Comparison of ENCODE assay signal across 17 cellular contexts in genomic region chr2:71675296-71675695, GRCh38.
DNase-seq lines count a peak whose midpoint lies in the region; FAIRE-seq and TF ChIP-seq lines count a peak whose summit lies in the region.
"Had no signal": no experiment of that assay in that cellular context is flagged by ENCODE, and none has a peak within 500 bp of the region (broad histone marks: within the 10 kb centered on the region; RNA-seq: fewer than 3 reads in every experiment).

No MANE protein-coding gene starts in this region.

- H3K4me3 Mint-ChIP-seq in chondrocyte (ENCODE audit: unreplicated experiment): no peak overlapping the region
- H3K4me3 Mint-ChIP-seq: neural progenitor cell had no signal

- 24 to 62% (median 33%) methylated on average over 9 of the region's 9 CpGs for WGBS in small intestine, 3 donors

- H3K4me3 ChIP-seq in HEK293 (ENCODE audit: low read depth, low read length) (no peak overlapping the region), epithelial cell of esophagus (ENCODE audit: low read length) (no peak overlapping the region), small intestine (ENCODE audit: low read depth in 1 of 2, low read length in 2 of 2) (no peak overlapping the region)
- H3K4me3 ChIP-seq: heart right ventricle, neural progenitor cell had no signal

- H3K27ac ChIP-seq in HEK293 (ENCODE audit: extremely low read depth, low read depth, low read length) (no peak overlapping the region), small intestine (ENCODE audit: low read depth in 1 of 2, low read length in 1 of 2) (no peak overlapping the region)
- H3K27ac ChIP-seq: heart right ventricle, neural progenitor cell had no signal

- no peaks in the 10 kb centered on the region for H3K27me3 ChIP-seq in small intestine (ENCODE audit: control insufficient read depth in 2 of 2, insufficient read depth in 2 of 2, low read length in 2 of 2)
- H3K27me3 ChIP-seq: heart right ventricle, neural progenitor cell had no signal

- TF ChIP-seq CTCF in HEK293 (tag by site-specific recombination; IDR thresholded peaks at IDR 0.05) (no peak), epithelial cell of esophagus (IDR thresholded peaks at IDR 0.05; ENCODE audit: insufficient read depth, low read depth, low read length, missing control alignments) (no peak), chondrocyte (IDR thresholded peaks at IDR 0.05) (no peak)

- no peak overlapping the region for H3K27ac Mint-ChIP-seq in chondrocyte (ENCODE audit: unreplicated experiment)
- H3K27ac Mint-ChIP-seq: neural progenitor cell had no signal

- H3K9me3 ChIP-seq in HEK293 (ENCODE audit: control insufficient read depth, insufficient read depth, low read depth, low read length) (no peaks in the 10 kb centered on the region), small intestine (ENCODE audit: control insufficient read depth, low read depth) (no peaks in the 10 kb centered on the region)
- H3K9me3 ChIP-seq: heart right ventricle had no signal

- peaks cover 17% of the 10 kb centered on the region for H3K36me3 Mint-ChIP-seq in chondrocyte (ENCODE audit: low read depth)
- H3K36me3 Mint-ChIP-seq: neural progenitor cell had no signal

- no peaks in the 10 kb centered on the region for H3K36me3 ChIP-seq in HEK293 (ENCODE audit: control insufficient read depth in 2 of 2, insufficient read depth in 1 of 2, low read length in 2 of 2)
- no peaks in the 10 kb centered on the region for H3K36me3 ChIP-seq in small intestine (ENCODE audit: control insufficient read depth in 2 of 2, insufficient read depth in 2 of 2, low read length in 2 of 2)
- H3K36me3 ChIP-seq: neural progenitor cell had no signal

- peak; percentile 53 for DNase-seq in NCI-H510A (lab: John Stamatoyannopoulos, UW)
- peak; percentile 70 for DNase-seq in epithelial cell of esophagus (ENCODE audit: low read depth)
- DNase-seq in small intestine: peak; percentile 80
- no peak for DNase-seq in DMS114 treated with DMSO at 0.1 percent for 48 hours (lab: John Stamatoyannopoulos, UW; ENCODE audit: unreplicated experiment)
- DNase-seq in chondrocyte (ENCODE audit: low spot score): no peak
- DNase-seq in NK-92 (lab: John Stamatoyannopoulos, UW; ENCODE audit: unreplicated experiment): no peak
- DNase-seq: activated CD4-positive, alpha-beta T cell treated with anti-CD3 and anti-CD28 coated beads, Interleukin-2, amount 50 U/mL, for 48 hours; activated naive CD4-positive, alpha-beta T cell treated with anti-CD3 and anti-CD28 coated beads, Interleukin-2, amount 50 U/mL, for 16 hours; caudate nucleus; GF-D8; HCEC 1CT; NCI-H2227 treated with DMSO at 0.1 percent for 48 hours; SHP77; T1000 had no signal

- no peaks in the 10 kb centered on the region for H3K9me3 Mint-ChIP-seq in chondrocyte (ENCODE audit: low read depth)
- H3K9me3 Mint-ChIP-seq: neural progenitor cell had no signal

- FAIRE-seq in small intestine (lab: Jason Lieb, UNC): no peak

- POLR2A ChIA-PET in HEK293 (lab: Yijun Ruan, JAX): no interaction called here

- CTCF ChIA-PET in HEK293 (lab: Yijun Ruan, JAX): no interaction called here

- no peaks in the 10 kb centered on the region for H3K4me1 Mint-ChIP-seq in chondrocyte (ENCODE audit: low read depth)
- H3K4me1 Mint-ChIP-seq: neural progenitor cell had no signal

- H3K27me3 Mint-ChIP-seq in chondrocyte (ENCODE audit: low read depth): no peaks in the 10 kb centered on the region

- H3K4me1 ChIP-seq in HEK293 (ENCODE audit: control insufficient read depth, insufficient read depth, low read length): peaks cover 4% of the 10 kb centered on the region
- H3K4me1 ChIP-seq in small intestine (ENCODE audit: control insufficient read depth in 2 of 2, insufficient read depth in 1 of 2, low read depth in 1 of 2, low read length in 1 of 2): no peaks in the 10 kb centered on the region
- H3K4me1 ChIP-seq: heart right ventricle, neural progenitor cell had no signal

TF ChIP-seq in HEK293, 187 proteins besides CTCF, POLR2A, EP300 and RAD21:
- TF ChIP-seq ZNF488 (tag by site-specific recombination; IDR thresholded peaks at IDR 0.05) (no peak), ZFP3 (tag by site-specific recombination; IDR thresholded peaks at IDR 0.05; ENCODE audit: low read depth) (no peak), ZNF664 (tag by site-specific recombination; IDR thresholded peaks at IDR 0.05) (no peak), ZNF24 (tag by site-specific recombination; IDR thresholded peaks at IDR 0.05) (no peak), ZBTB20 (tag by site-specific recombination; IDR thresholded peaks at IDR 0.05) (peak; percentile 47; the same call in 1 of the 2 replicates)

Comparison
In these comparisons a context has a peak if more than half of its experiments do, and no peak if none do; other contexts are left out.
1. DNase-seq: peak in NCI-H510A (single experiment), epithelial cell of esophagus (single experiment) and small intestine (single experiment); none in DMS114 treated with DMSO at 0.1 percent for 48 hours (single experiment), chondrocyte (single experiment) and NK-92 (single experiment).